ENCODE assay signal across 27 cellular contexts in the genomic region with DNA sequence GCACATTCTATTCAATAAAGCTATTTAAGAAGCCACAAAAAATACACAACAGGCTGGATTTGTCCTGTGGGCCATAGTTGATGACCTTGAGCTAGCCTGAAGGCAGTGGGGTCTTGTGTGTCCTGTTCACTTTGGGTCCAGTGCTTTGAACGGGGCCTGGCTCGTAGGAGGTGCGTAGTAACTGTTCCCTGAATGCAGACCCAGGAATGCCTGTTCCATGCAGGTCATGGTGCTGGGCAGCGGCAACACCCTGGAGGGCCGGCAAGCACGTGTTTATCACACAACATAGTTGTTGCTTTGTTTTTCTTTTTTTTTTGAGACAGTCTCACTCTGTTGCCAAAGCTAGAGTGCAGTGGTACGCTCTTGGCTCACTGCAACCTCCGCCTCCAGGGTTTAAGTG.
"Had no signal": no experiment of that assay in that cellular context is flagged by ENCODE, and none has a peak within 500 bp of the region (broad histone marks: within the 10 kb centered on the region; RNA-seq: fewer than 3 reads in every experiment).

No MANE protein-coding gene starts in this region.

- H3K27ac Mint-ChIP-seq: activated B cell treated with CpG ODN at 0.5 μM for 24 hours; activated CD4-positive, alpha-beta T cell treated with anti-CD3 and anti-CD28 coated beads, Interleukin-2, amount 10 ng/mL, durations not matched to agents 24 days and 14 days; activated CD8-positive, alpha-beta memory T cell treated with anti-CD3 and anti-CD28 coated beads, Interleukin-2, amount 10 ng/mL, durations not matched to agents 7 days and 5 days; activated naive CD4-positive, alpha-beta T cell treated with anti-CD3 and anti-CD28 coated beads, Interleukin-2, amount 50 U/mL, for 24 hours; activated T-cell treated with anti-CD3 and anti-CD28 coated beads, Interleukin-2, amount 50 U/mL, for 24 hours; activated T-helper 1 cell treated with anti-CD3 and anti-CD28 coated beads, Interleukin-12 subunit alpha, Interleukin-12 subunit beta, Interleukin-2, Interleukin-4 antibody, amounts not matched to agents 30 ng/mL and 10 ng/mL and 1 ng/mL, durations not matched to agents 14 hours and 24 hours and 36 hours; T-helper 1 cell treated with Interleukin-12 subunit alpha and Interleukin-12 subunit beta and Interleukin-4 antibody, amounts not matched to agents 30 μg/mL and 1 μg/mL, for 36 hours had no signal

- H3K36me3 ChIP-seq: breast epithelium, Peyer's patch had no signal

- H3K4me1 ChIP-seq: breast epithelium, Peyer's patch had no signal

- H3K27ac ChIP-seq: breast epithelium, Peyer's patch, RWPE1 had no signal

- H3K9me3 ChIP-seq: breast epithelium, Peyer's patch had no signal

- H3K4me3 ChIP-seq: breast epithelium, K562, Peyer's patch had no signal

- H3K36me3 Mint-ChIP-seq: activated CD8-positive, alpha-beta memory T cell treated with anti-CD3 and anti-CD28 coated beads, Interleukin-2, amount 10 ng/mL, durations not matched to agents 7 days and 5 days had no signal

- H3K27me3 Mint-ChIP-seq: activated B cell treated with CpG ODN at 0.5 μM for 24 hours; activated CD4-positive, alpha-beta T cell treated with anti-CD3 and anti-CD28 coated beads, Interleukin-2, amount 10 ng/mL, durations not matched to agents 24 days and 14 days; activated CD8-positive, alpha-beta memory T cell treated with anti-CD3 and anti-CD28 coated beads, Interleukin-2, amount 10 ng/mL, durations not matched to agents 7 days and 5 days; activated naive CD4-positive, alpha-beta T cell treated with anti-CD3 and anti-CD28 coated beads, Interleukin-2, amount 50 U/mL, for 24 hours; activated T-cell treated with anti-CD3 and anti-CD28 coated beads, Interleukin-2, amount 50 U/mL, for 24 hours had no signal

- H3K4me1 Mint-ChIP-seq: activated CD8-positive, alpha-beta memory T cell treated with anti-CD3 and anti-CD28 coated beads, Interleukin-2, amount 10 ng/mL, durations not matched to agents 7 days and 5 days; activated naive CD4-positive, alpha-beta T cell treated with anti-CD3 and anti-CD28 coated beads, Interleukin-2, amount 50 U/mL, for 24 hours had no signal

- H3K4me3 Mint-ChIP-seq: activated B cell treated with CpG ODN at 0.5 μM for 24 hours; activated CD4-positive, alpha-beta T cell treated with anti-CD3 and anti-CD28 coated beads, Interleukin-2, amount 10 ng/mL, durations not matched to agents 24 days and 14 days; activated CD8-positive, alpha-beta memory T cell treated with anti-CD3 and anti-CD28 coated beads, Interleukin-2, amount 10 ng/mL, durations not matched to agents 7 days and 5 days; activated naive CD4-positive, alpha-beta T cell treated with anti-CD3 and anti-CD28 coated beads, Interleukin-2, amount 50 U/mL, for 24 hours; activated T-cell treated with anti-CD3 and anti-CD28 coated beads, Interleukin-2, amount 50 U/mL, for 24 hours; activated T-helper 1 cell treated with anti-CD3 and anti-CD28 coated beads, Interleukin-12 subunit alpha, Interleukin-12 subunit beta, Interleukin-2, Interleukin-4 antibody, amounts not matched to agents 30 ng/mL and 10 ng/mL and 1 ng/mL, durations not matched to agents 14 hours and 24 hours and 36 hours; T-helper 1 cell treated with Interleukin-12 subunit alpha and Interleukin-12 subunit beta and Interleukin-4 antibody, amounts not matched to agents 30 μg/mL and 1 μg/mL, for 36 hours had no signal

- ATAC-seq: activated CD8-positive, alpha-beta memory T cell treated with anti-CD3 and anti-CD28 coated beads, Interleukin-2, amount 10 ng/mL, durations not matched to agents 7 days and 5 days; K562 had no signal

- DNase-seq: activated B cell treated with CpG ODN at 0.5 μM for 24 hours; activated CD4-positive, alpha-beta T cell treated with anti-CD3 and anti-CD28 coated beads for 1 hour; activated CD4-positive, alpha-beta T cell treated with anti-CD3 and anti-CD28 coated beads, Interleukin-2, amount 10 ng/mL, durations not matched to agents 24 days and 14 days; activated CD4-positive, alpha-beta T cell treated with anti-CD3 and anti-CD28 coated beads, Interleukin-2, amount 50 U/mL, for 48 hours; activated CD8-positive, alpha-beta memory T cell treated with anti-CD3 and anti-CD28 coated beads, Interleukin-2, amount 10 ng/mL, durations not matched to agents 7 days and 5 days; activated effector memory CD4-positive, alpha-beta T cell treated with Interleukin-2 at 50 U/mL for 16 hours; activated naive CD4-positive, alpha-beta T cell; activated T-cell treated with anti-CD3 and anti-CD28 coated beads, Interleukin-2, amount 50 U/mL, for 24 hours; aorta; Karpas-422; MM.1S; NCI-H1105; NCI-H1436; NCI-H1694 treated with DMSO at 0.1 percent for 48 hours; NCI-H2029 treated with DMSO at 0.1 percent for 48 hours; NCI-H510A treated with DMSO at 0.1 percent for 48 hours; NCI-H69; NK-92 treated with Interleukin-12 subunit alpha and Interleukin-12 subunit beta, amount 100 ng/mL, for 24 hours; Peyer's patch; SHP77 treated with DMSO at 0.1 percent for 48 hours; T-helper 9 cell had no signal

- H3K9me3 Mint-ChIP-seq: activated B cell treated with CpG ODN at 0.5 μM for 24 hours; activated CD4-positive, alpha-beta T cell treated with anti-CD3 and anti-CD28 coated beads, Interleukin-2, amount 10 ng/mL, durations not matched to agents 24 days and 14 days; activated naive CD4-positive, alpha-beta T cell treated with anti-CD3 and anti-CD28 coated beads, Interleukin-2, amount 50 U/mL, for 24 hours; activated T-cell treated with anti-CD3 and anti-CD28 coated beads, Interleukin-2, amount 50 U/mL, for 24 hours; activated T-helper 1 cell treated with anti-CD3 and anti-CD28 coated beads, Interleukin-12 subunit alpha, Interleukin-12 subunit beta, Interleukin-2, Interleukin-4 antibody, amounts not matched to agents 30 ng/mL and 10 ng/mL and 1 ng/mL, durations not matched to agents 14 hours and 24 hours and 36 hours; T-helper 1 cell treated with Interleukin-12 subunit alpha and Interleukin-12 subunit beta and Interleukin-4 antibody, amounts not matched to agents 30 μg/mL and 1 μg/mL, for 36 hours had no signal

- H3K27me3 ChIP-seq: breast epithelium, Peyer's patch had no signal
